15 cellular contexts compared by ENCODE assay signal in the genomic region with DNA sequence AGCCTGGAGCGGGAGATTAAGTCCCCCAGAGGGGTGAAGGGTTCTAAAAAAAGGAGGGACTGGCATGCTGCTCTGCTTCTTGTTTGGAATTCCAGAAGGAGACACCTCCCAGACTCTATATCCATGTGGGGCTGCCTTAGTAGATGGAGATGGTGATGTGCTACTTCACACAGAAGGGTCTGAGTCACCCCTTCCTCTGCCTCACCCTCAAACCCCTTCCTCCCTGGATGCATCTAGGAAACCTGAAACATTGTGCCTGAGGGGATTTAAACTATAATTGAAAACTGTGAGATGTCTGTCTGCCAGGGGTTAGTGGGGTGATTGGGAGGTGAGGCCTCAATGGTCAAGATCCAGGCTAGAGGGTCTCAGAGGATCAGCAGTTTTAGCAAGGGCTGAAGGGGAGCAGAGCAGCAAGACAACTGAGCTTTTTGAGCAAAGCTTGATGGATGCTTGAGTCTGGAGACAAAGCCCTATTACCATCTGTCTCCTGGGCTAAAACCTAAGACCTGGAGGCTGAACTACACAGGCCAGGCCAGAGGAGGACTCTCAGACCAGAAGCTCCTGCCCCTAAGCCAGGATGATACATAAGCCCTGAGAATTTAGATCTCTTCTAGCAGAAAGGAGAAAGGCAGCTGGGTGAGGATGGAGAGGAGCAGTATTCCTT.
DNase-seq lines count a peak whose midpoint lies in the region; ATAC-seq lines count a peak whose summit lies in the region.
"Had no signal": no experiment of that assay in that cellular context is flagged by ENCODE, and none has a peak within 500 bp of the region (broad histone marks: within the 10 kb centered on the region; RNA-seq: fewer than 3 reads in every experiment).

No MANE protein-coding gene starts in this region.

- no peak overlapping the region for H2BK15ac ChIP-seq in mesendoderm (replicated peaks; ENCODE audit: low read depth)

- H3K56ac ChIP-seq in mesendoderm (ENCODE audit: low read length): no peak overlapping the region

- H4K20me1 ChIP-seq in Karpas-422 (ENCODE audit: insufficient read depth, low read depth, low read length): no peaks in the 10 kb centered on the region

- H2AK5ac ChIP-seq in mesendoderm (ENCODE audit: low read length): no peak overlapping the region

- DNase-seq in Daoy (ENCODE audit: low read depth) (peak; percentile 43), HT1080 (ENCODE audit: low read depth) (peak; percentile 82), RPMI7951 (ENCODE audit: low read depth) (peak; percentile 64), mesendoderm (no peak), Karpas-422 (no peak)
- DNase-seq: CD4-positive, CD25-positive, alpha-beta regulatory T cell; DMS53; NCI-H2029; NK-92 treated with Interleukin-12 subunit alpha and Interleukin-12 subunit beta, amount 100 ng/mL, for 24 hours; Right ventricle myocardium superior had no signal

- no peak overlapping the region for H3K27ac ChIP-seq in mesendoderm (ENCODE audit: low read depth, low read length)
- H3K27ac ChIP-seq in Karpas-422 (ENCODE audit: low read length): no peak overlapping the region
- H3K27ac ChIP-seq: KMS-11 had no signal

- H3K9me3 ChIP-seq in Karpas-422 (ENCODE audit: low read length): no peaks in the 10 kb centered on the region

- H2AFZ ChIP-seq in Karpas-422 (ENCODE audit: low read length): no peak overlapping the region

- H2BK5ac ChIP-seq in mesendoderm (ENCODE audit: low read length): no peak overlapping the region

- H4K8ac ChIP-seq in mesendoderm (ENCODE audit: low read depth, low read length): no peak overlapping the region

- H3K79me1 ChIP-seq in mesendoderm (ENCODE audit: low read length): no peaks in the 10 kb centered on the region

- no peak for ATAC-seq in GM18907 (IDR thresholded peaks at IDR 0.05; ENCODE audit: unreplicated experiment)
- no peak for ATAC-seq in HG02798 (IDR thresholded peaks at IDR 0.05; ENCODE audit: poor library complexity, unreplicated experiment)
- ATAC-seq in GM19455 (IDR thresholded peaks at IDR 0.05; ENCODE audit: unreplicated experiment): no peak
- ATAC-seq: HCT116 had no signal

- H2BK120ac ChIP-seq in mesendoderm (ENCODE audit: low read depth, low read length): no peak overlapping the region

- H3K36me3 ChIP-seq in mesendoderm (ENCODE audit: control insufficient read depth, insufficient read depth, low read length) (no peaks in the 10 kb centered on the region), Karpas-422 (ENCODE audit: insufficient read depth, low read length) (no peaks in the 10 kb centered on the region)

- H3K9ac ChIP-seq in mesendoderm (ENCODE audit: low read length): no peak overlapping the region
- no peak overlapping the region for H3K9ac ChIP-seq in Karpas-422 (ENCODE audit: low read length)
- H3K9ac ChIP-seq: KMS-11 had no signal

- no peak overlapping the region for H3K4ac ChIP-seq in mesendoderm (ENCODE audit: low read depth, low read length)

- H3K9me2 ChIP-seq in Karpas-422 (replicated peaks; ENCODE audit: insufficient read depth, low read length): no peaks in the 10 kb centered on the region

- no peaks in the 10 kb centered on the region for H3K79me2 ChIP-seq in mesendoderm (ENCODE audit: control insufficient read depth, insufficient read depth, low read length)
- H3K79me2 ChIP-seq in Karpas-422 (ENCODE audit: low read length): no peaks in the 10 kb centered on the region

- no CpG with 5 or more reads among the region's 1 CpG for WGBS in mesendoderm (ENCODE audit: extremely low coverage, insufficient coverage, low lambda C conversion rate)

- H3K27me3 ChIP-seq in mesendoderm (ENCODE audit: insufficient read depth, low read length, poor library complexity): no peaks in the 10 kb centered on the region
- no peaks in the 10 kb centered on the region for H3K27me3 ChIP-seq in Karpas-422 (ENCODE audit: low read length)

- no peak overlapping the region for H3K23ac ChIP-seq in mesendoderm (ENCODE audit: low read length)

- H3K4me1 ChIP-seq in mesendoderm (ENCODE audit: control insufficient read depth, low read depth, low read length): no peaks in the 10 kb centered on the region
- H3K4me1 ChIP-seq in Karpas-422 (ENCODE audit: low read length): no peaks in the 10 kb centered on the region

- H4K5ac ChIP-seq in mesendoderm (ENCODE audit: low read length): peak overlapping the region; percentile 19

- no peak overlapping the region for H3K18ac ChIP-seq in mesendoderm (ENCODE audit: low read length)

- H3K4me3 ChIP-seq in mesendoderm (ENCODE audit: low read length) (no peak overlapping the region), Karpas-422 (ENCODE audit: low read length) (no peak overlapping the region)

- H3K4me2 ChIP-seq in mesendoderm (ENCODE audit: low read length) (no peak overlapping the region), Karpas-422 (ENCODE audit: low read depth, low read length, poor library complexity, severe bottlenecking) (no peak overlapping the region)
- H3K4me2 ChIP-seq: KMS-11 had no signal

Comparison
In these comparisons a context has a peak if more than half of its experiments do, and no peak if none do; other contexts are left out.
1. DNase-seq: peak in Daoy (single experiment), HT1080 (single experiment) and RPMI7951 (single experiment); none in mesendoderm (single experiment) and Karpas-422 (single experiment).